ENCODE assay signal across 31 cellular contexts in genomic region chr19:50947123-50947522, GRCh38. TPM values are rescaled to one million over a fixed set of nuclear protein-coding genes. Genes with fewer than 3 reads are reported as not detected.
A peak's percentile ranks its signal among the peaks of the same experiment; 100 is the strongest.
DNase-seq lines count a peak whose midpoint lies in the region; ATAC-seq, FAIRE-seq and TF ChIP-seq lines count a peak whose summit lies in the region.
"Had no signal": no experiment of that assay in that cellular context is flagged by ENCODE, and none has a peak within 500 bp of the region (broad histone marks: within the 10 kb centered on the region; RNA-seq: fewer than 3 reads in every experiment).

No MANE protein-coding gene starts in this region.

- no peak for FAIRE-seq in K562 (lab: Jason Lieb, UNC)
- no peak for FAIRE-seq in H54 (lab: Jason Lieb, UNC)
- FAIRE-seq: A204.1, GM12878, GM12892, GM18507, GM19239 had no signal

- H3K27ac ChIP-seq in K562 (ENCODE audit: extremely low read depth, low read depth, low read length) (no peak overlapping the region), mesenchymal stem cell (ENCODE audit: low read length, poor library complexity, severe bottlenecking) (no peak overlapping the region)
- H3K27ac ChIP-seq: BLaER1 had no signal

- CTCF ChIA-PET in K562 (lab: Yijun Ruan, JAX; ENCODE audit: low intra/inter-chr PET ratio), result no interaction called here

- no peak overlapping the region for H2BK5ac ChIP-seq in mesenchymal stem cell (ENCODE audit: low read depth, low read length, poor library complexity, severe bottlenecking)

- no peak overlapping the region for H2BK120ac ChIP-seq in mesenchymal stem cell (ENCODE audit: low read depth, low read length)

- H4K20me1 ChIP-seq in K562 (replicated peaks; ENCODE audit: control insufficient read depth, insufficient read depth, low read length), result no peaks in the 10 kb centered on the region
- H4K20me1 ChIP-seq: BLaER1 had no signal

- H3K9me3 ChIP-seq in K562 (replicated peaks; ENCODE audit: control insufficient read depth, insufficient read depth, low read depth, low read length) (no peaks in the 10 kb centered on the region), mesenchymal stem cell (ENCODE audit: control insufficient read depth, low read length) (no peaks in the 10 kb centered on the region)
- H3K9me3 ChIP-seq: BE2C, BLaER1 had no signal

- no peak for TF ChIP-seq RAD21 in K562 (CRISPR knock-in tag; conservative IDR thresholded peaks at IDR 0.05 in 1 of 2, IDR thresholded peaks at IDR 0.05 in 1 of 2)

- no peaks in the 10 kb centered on the region for H3K9me1 ChIP-seq in K562 (ENCODE audit: control insufficient read depth, insufficient read depth, low read length)

- 5% methylated on average over 4 of the region's 4 CpGs for WGBS in K562 (ENCODE audit: insufficient coverage, low coverage, missing lambda C conversion rate)
- WGBS in mesenchymal stem cell, result 59% methylated on average over 4 of the region's 4 CpGs

- H3K27me3 ChIP-seq in K562 (ENCODE audit: control insufficient read depth in 2 of 2, insufficient read depth in 2 of 2, low read length in 2 of 2) (peaks cover 8 to 24% of the 10 kb centered on the region in 2 experiments; a peak in 4 of 5 replicates), mesenchymal stem cell (ENCODE audit: control insufficient read depth in 1 of 2, insufficient read depth in 1 of 2, low read length in 2 of 2) (peaks cover 0 to 9% of the 10 kb centered on the region in 2 experiments)
- H3K27me3 ChIP-seq: BE2C, BLaER1 had no signal

- no peak overlapping the region for H2AFZ ChIP-seq in K562 (ENCODE audit: low read depth, low read length)
- no peak overlapping the region for H2AFZ ChIP-seq in mesenchymal stem cell (ENCODE audit: low read depth, low read length)

- H3K4ac ChIP-seq in mesenchymal stem cell (ENCODE audit: low read depth in 1 of 2, low read length in 2 of 2), result no peak overlapping the region

- H3K18ac ChIP-seq in mesenchymal stem cell (ENCODE audit: low read depth in 1 of 2, low read length in 2 of 2), result no peak overlapping the region

- H3K4me3 ChIP-seq in K562 (no peak overlapping the region), mesenchymal stem cell (ENCODE audit: insufficient read depth in 1 of 2, low read depth in 1 of 2, low read length in 2 of 2) (no peak overlapping the region)
- H3K4me3 ChIP-seq: BLaER1, GM12878 had no signal

- ATAC-seq in K562, result no peak
- ATAC-seq: GM12878 had no signal

- H4K91ac ChIP-seq in mesenchymal stem cell (ENCODE audit: low read length), result no peak overlapping the region

- DNase-seq in K562 (ENCODE audit: extremely low read depth in 1 of 4, low spot score in 3 of 4), result no peak
- DNase-seq in mesenchymal stem cell, result no peak
- no peak for DNase-seq in H54 (ENCODE audit: insufficient read length, low spot score)
- DNase-seq in AG08395 (ENCODE audit: low spot score), result no peak
- DNase-seq in AG08396 (ENCODE audit: low spot score), result no peak
- DNase-seq: 8988T; ACHN; BE2C; C1 segment of cervical spinal cord; CD4-positive, alpha-beta memory T cell; CD4-positive, CD25-positive, alpha-beta regulatory T cell; CD8-positive, alpha-beta memory T cell; COR-L47; DMS 273 treated with DMSO at 0.1 percent for 48 hours; DMS153; DMS53; DMS79; DND-41; EL; GDM1 had no signal

- TF ChIP-seq POLR2A in K562 (conservative IDR thresholded peaks at IDR 0.05) (no peak), H54 (IDR thresholded peaks at IDR 0.05; ENCODE audit: low read depth, low read length) (no peak)

- H3K4me2 ChIP-seq in K562 (ENCODE audit: insufficient read depth, low read length) (no peak overlapping the region), mesenchymal stem cell (ENCODE audit: low read length, poor library complexity, severe bottlenecking) (peak overlapping the region; percentile 23)
- H3K4me2 ChIP-seq: BLaER1 had no signal

- H3K79me1 ChIP-seq in mesenchymal stem cell (replicated peaks; ENCODE audit: low read length, poor library complexity, severe bottlenecking), result no peaks in the 10 kb centered on the region

- no peak overlapping the region for H3K14ac ChIP-seq in mesenchymal stem cell (ENCODE audit: low read length in 2 of 2)

- no peak for TF ChIP-seq CTCF in K562 (IDR thresholded peaks at IDR 0.05 in 2 of 3, conservative IDR thresholded peaks at IDR 0.05 in 1 of 3; ENCODE audit: insufficient read depth in 2 of 3, low read depth in 1 of 3, low read length in 3 of 3)

- no peak overlapping the region for H4K8ac ChIP-seq in mesenchymal stem cell (ENCODE audit: low read length)

- H3K23ac ChIP-seq in mesenchymal stem cell (ENCODE audit: low read length in 2 of 2), result no peak overlapping the region

- POLR2A ChIA-PET in K562 (lab: Yijun Ruan, JAX), result interaction anchor here (1.5 kb wide), 1 partner anchor 12 kb away, joined by 3 read pairs; no protein-coding TSS in a partner anchor

- H3K4me1 ChIP-seq in K562 (replicated peaks in 1 of 2; ENCODE audit: control insufficient read depth in 2 of 2, insufficient read depth in 2 of 2, low read length in 2 of 2) (peaks cover 0 to 8% of the 10 kb centered on the region in 2 experiments; a peak in 2 of 5 replicates), mesenchymal stem cell (ENCODE audit: control insufficient read depth, insufficient read depth, low read depth, low read length) (no peaks in the 10 kb centered on the region)
- H3K4me1 ChIP-seq: BE2C, BLaER1 had no signal

- in situ Hi-C loops in K562 (cut with MboI), result no loop called here

- H2AK5ac ChIP-seq in mesenchymal stem cell (ENCODE audit: low read length, severe bottlenecking), result no peak overlapping the region

- no peak for TF ChIP-seq EP300 in K562 (IDR thresholded peaks at IDR 0.05; ENCODE audit: low read length)

- intact Hi-C loops in K562 (cut with micrococcal nuclease), result no loop called here

- H3K36me3 ChIP-seq in K562 (ENCODE audit: control insufficient read depth, insufficient read depth, low read length) (no peaks in the 10 kb centered on the region), mesenchymal stem cell (ENCODE audit: control insufficient read depth in 1 of 2, insufficient read depth in 2 of 2, low read depth in 1 of 2, low read length in 2 of 2) (no peaks in the 10 kb centered on the region)
- H3K36me3 ChIP-seq: BE2C, BLaER1 had no signal

- no TSS peak for BruUV-seq in K562 (replicated peaks; lab: Mats Ljungman, UMichigan)

- H3K9ac ChIP-seq in K562 (ENCODE audit: insufficient read depth in 1 of 2, low read depth in 2 of 2, low read length in 2 of 2) (no peak overlapping the region), mesenchymal stem cell (ENCODE audit: low read length) (no peak overlapping the region)
- H3K9ac ChIP-seq: BLaER1 had no signal

- H2BK12ac ChIP-seq in mesenchymal stem cell (ENCODE audit: low read length in 2 of 2), result no peak overlapping the region

- H2BK15ac ChIP-seq in mesenchymal stem cell (ENCODE audit: low read depth, poor library complexity, severe bottlenecking), result no peak overlapping the region

- H3K79me2 ChIP-seq in K562 (ENCODE audit: control insufficient read depth, insufficient read depth, low read length), result no peaks in the 10 kb centered on the region

RNA-seq across cellular contexts. Expression of gene KLK5, which starts 5.7 kb away (rescaled TPM):
- not detected in 2 replicates for total RNA-seq in K562 (2011; cell fraction: chromatin; rRNA removed; ENCODE audit: low replicate concordance)
- not detected in 2 replicates for total RNA-seq in K562 (2011; cell fraction: nucleolus; rRNA removed)
- total RNA-seq in K562 (2011; cell fraction: nucleoplasm; rRNA removed), result not detected in 2 replicates
- total RNA-seq in K562 (2014; rRNA removed) (not detected in 2 replicates), K562 (2014; rRNA removed; fragmentation: Illumina TruSeq; extraction: Trizol) (not detected in 2 replicates), K562 (2015; rRNA removed; fragmentation: Illumina TruSeq; extraction: Trizol) (not detected in 2 replicates), K562 (2021) (not detected in 2 replicates)
- polyA plus RNA-seq in K562 (2011; rRNA removed) (not detected in 2 replicates), K562 (2014; fragmentation: Illumina TruSeq; extraction: Trizol) (not detected in 2 replicates), K562 (2014; fragmentation: Nextera tagmentation; extraction: Ambion mirVana) (not detected), K562 (2014; rRNA removed) (not detected in 2 replicates)
- polyA plus RNA-seq in K562 (2011; cell fraction: cytosol; rRNA removed), result not detected in 2 replicates
- polyA plus RNA-seq in K562 (2011; cell fraction: nucleus; rRNA removed), result not detected in 2 replicates
- polyA plus RNA-seq in K562 (2012), result not detected in 2 replicates
- polyA minus RNA-seq in K562 (2011; rRNA and poly(A)+ RNA removed), result not detected in 2 replicates
- polyA minus RNA-seq in K562 (2011; cell fraction: cytosol; rRNA and poly(A)+ RNA removed), result not detected in 2 replicates
- polyA minus RNA-seq in K562 (2011; cell fraction: nucleus; rRNA and poly(A)+ RNA removed), result not detected in 2 replicates
- not detected for polyA plus RNA-seq in mesenchymal stem cell (2013, experiment 1 of 2)
- polyA plus RNA-seq in mesenchymal stem cell (2013, experiment 2 of 2), result not detected
- total RNA-seq: A673; CD4-positive, alpha-beta memory T cell; CD4-positive, CD25-positive, alpha-beta regulatory T cell; CD8-positive, alpha-beta memory T cell; Daoy; GM12878 had no signal
- polyA plus RNA-seq: AG04450; CD14-positive monocyte; CD4-positive, alpha-beta memory T cell; CD4-positive, CD25-positive, alpha-beta regulatory T cell; CD8-positive, alpha-beta memory T cell had no signal

RNA-seq across cellular contexts. Expression of gene KLK6, which starts 22.3 kb away (rescaled TPM):
- total RNA-seq in K562 (2011; cell fraction: chromatin; rRNA removed; ENCODE audit: low replicate concordance), result not detected in 2 replicates
- total RNA-seq in K562 (2011; cell fraction: nucleolus; rRNA removed), result not detected in 2 replicates
- total RNA-seq in K562 (2011; cell fraction: nucleoplasm; rRNA removed), result not detected in 2 replicates
- not detected in 2 replicates for total RNA-seq in K562 (2014; rRNA removed)
- not detected in 2 replicates for total RNA-seq in K562 (2014; rRNA removed; fragmentation: Illumina TruSeq; extraction: Trizol)
- total RNA-seq in K562 (2015; rRNA removed; fragmentation: Illumina TruSeq; extraction: Trizol), result not detected in 2 replicates
- total RNA-seq in K562 (2021), result not detected in 2 replicates
- not detected in 2 replicates for polyA plus RNA-seq in K562 (2011; rRNA removed)
- not detected in 2 replicates for polyA plus RNA-seq in K562 (2011; cell fraction: cytosol; rRNA removed)
- 0.11 TPM in 1 of 2 replicates, not detected in the other for polyA plus RNA-seq in K562 (2011; cell fraction: nucleus; rRNA removed)
- polyA plus RNA-seq in K562 (2012), result not detected in 2 replicates
- not detected in 2 replicates for polyA plus RNA-seq in K562 (2014; fragmentation: Illumina TruSeq; extraction: Trizol)
- not detected for polyA plus RNA-seq in K562 (2014; fragmentation: Nextera tagmentation; extraction: Ambion mirVana)
- not detected in 2 replicates for polyA plus RNA-seq in K562 (2014; rRNA removed)
- polyA minus RNA-seq in K562 (2011; rRNA and poly(A)+ RNA removed), result not detected in 2 replicates
- not detected in 2 replicates for polyA minus RNA-seq in K562 (2011; cell fraction: cytosol; rRNA and poly(A)+ RNA removed)
- polyA minus RNA-seq in K562 (2011; cell fraction: nucleus; rRNA and poly(A)+ RNA removed), result not detected in 2 replicates
- polyA plus RNA-seq in mesenchymal stem cell (2013, experiment 1 of 2), result not detected
- polyA plus RNA-seq in mesenchymal stem cell (2013, experiment 2 of 2), result not detected
- total RNA-seq: A673; CD4-positive, alpha-beta memory T cell; CD4-positive, CD25-positive, alpha-beta regulatory T cell; CD8-positive, alpha-beta memory T cell; Daoy; G401; GM12878 had no signal
- polyA plus RNA-seq: AG04450; CD14-positive monocyte; CD4-positive, alpha-beta memory T cell; CD4-positive, CD25-positive, alpha-beta regulatory T cell; CD8-positive, alpha-beta memory T cell; GM12878 had no signal

RNA-seq across cellular contexts. Expression of gene KLK4, which starts 35.9 kb away (rescaled TPM):
- not detected in 2 replicates for total RNA-seq in K562 (2011; cell fraction: chromatin; rRNA removed; ENCODE audit: low replicate concordance)
- total RNA-seq in K562 (2011; cell fraction: nucleolus; rRNA removed), result not detected in 2 replicates
- total RNA-seq in K562 (2011; cell fraction: nucleoplasm; rRNA removed), result not detected in 2 replicates
- total RNA-seq in K562 (2014; rRNA removed), result not detected in 2 replicates
- not detected in 2 replicates for total RNA-seq in K562 (2014; rRNA removed; fragmentation: Illumina TruSeq; extraction: Trizol)
- not detected in 2 replicates for total RNA-seq in K562 (2015; rRNA removed; fragmentation: Illumina TruSeq; extraction: Trizol)
- total RNA-seq in K562 (2021), result not detected in 2 replicates
- polyA plus RNA-seq in K562 (2011; rRNA removed), result not detected in 2 replicates
- polyA plus RNA-seq in K562 (2011; cell fraction: cytosol; rRNA removed), result not detected in 2 replicates
- polyA plus RNA-seq in K562 (2011; cell fraction: nucleus; rRNA removed), result not detected in 2 replicates
- polyA plus RNA-seq in K562 (2012), result 0.10 TPM in 1 of 2 replicates, not detected in the other
- not detected in 2 replicates for polyA plus RNA-seq in K562 (2014; fragmentation: Illumina TruSeq; extraction: Trizol)
- not detected for polyA plus RNA-seq in K562 (2014; fragmentation: Nextera tagmentation; extraction: Ambion mirVana)
- polyA plus RNA-seq in K562 (2014; rRNA removed), result not detected in 2 replicates
- polyA minus RNA-seq in K562 (2011; rRNA and poly(A)+ RNA removed), result not detected in 2 replicates
- not detected in 2 replicates for polyA minus RNA-seq in K562 (2011; cell fraction: cytosol; rRNA and poly(A)+ RNA removed)
- polyA minus RNA-seq in K562 (2011; cell fraction: nucleus; rRNA and poly(A)+ RNA removed), result not detected in 2 replicates
- not detected for polyA plus RNA-seq in mesenchymal stem cell (2013, experiment 1 of 2)
- polyA plus RNA-seq in mesenchymal stem cell (2013, experiment 2 of 2), result not detected
- total RNA-seq: A673; CD4-positive, alpha-beta memory T cell; CD4-positive, CD25-positive, alpha-beta regulatory T cell; CD8-positive, alpha-beta memory T cell; Daoy; G401; GM12878 had no signal
- polyA plus RNA-seq: AG04450; CD14-positive monocyte; CD4-positive, alpha-beta memory T cell; CD4-positive, CD25-positive, alpha-beta regulatory T cell; CD8-positive, alpha-beta memory T cell had no signal

RNA-seq across cellular contexts. Expression of gene KLK7, which starts 36.6 kb away (rescaled TPM):
- total RNA-seq in K562 (2011; cell fraction: chromatin; rRNA removed; ENCODE audit: low replicate concordance), result not detected in 2 replicates
- not detected in 2 replicates for total RNA-seq in K562 (2011; cell fraction: nucleolus; rRNA removed)
- not detected in 2 replicates for total RNA-seq in K562 (2011; cell fraction: nucleoplasm; rRNA removed)
- total RNA-seq in K562 (2014; rRNA removed), result not detected in 2 replicates
- total RNA-seq in K562 (2014; rRNA removed; fragmentation: Illumina TruSeq; extraction: Trizol), result not detected in 2 replicates
- total RNA-seq in K562 (2015; rRNA removed; fragmentation: Illumina TruSeq; extraction: Trizol), result not detected in 2 replicates
- not detected in 2 replicates for total RNA-seq in K562 (2021)
- not detected in 2 replicates for polyA plus RNA-seq in K562 (2011; rRNA removed)
- polyA plus RNA-seq in K562 (2011; cell fraction: cytosol; rRNA removed), result 0.06 TPM in 1 of 2 replicates, not detected in the other
- not detected in 2 replicates for polyA plus RNA-seq in K562 (2011; cell fraction: nucleus; rRNA removed)
- 0.08 TPM in 1 of 2 replicates, not detected in the other for polyA plus RNA-seq in K562 (2012)
- not detected in 2 replicates for polyA plus RNA-seq in K562 (2014; fragmentation: Illumina TruSeq; extraction: Trizol)
- polyA plus RNA-seq in K562 (2014; fragmentation: Nextera tagmentation; extraction: Ambion mirVana), result under 1 TPM in 1 of 2 experiments, not detected in 1; 0.03 TPM
- polyA plus RNA-seq in K562 (2014; rRNA removed), result not detected in 2 replicates
- polyA minus RNA-seq in K562 (2011; rRNA and poly(A)+ RNA removed), result not detected in 2 replicates
- not detected in 2 replicates for polyA minus RNA-seq in K562 (2011; cell fraction: cytosol; rRNA and poly(A)+ RNA removed)
- polyA minus RNA-seq in K562 (2011; cell fraction: nucleus; rRNA and poly(A)+ RNA removed), result not detected in 2 replicates
- polyA plus RNA-seq in mesenchymal stem cell (2013, experiment 1 of 2), result not detected
- not detected for polyA plus RNA-seq in mesenchymal stem cell (2013, experiment 2 of 2)
- total RNA-seq: A673; CD4-positive, alpha-beta memory T cell; CD4-positive, CD25-positive, alpha-beta regulatory T cell; CD8-positive, alpha-beta memory T cell; Daoy; G401; GM12878 had no signal
- polyA plus RNA-seq: AG04450; CD14-positive monocyte; CD4-positive, alpha-beta memory T cell; CD4-positive, CD25-positive, alpha-beta regulatory T cell; CD8-positive, alpha-beta memory T cell; GM12878 had no signal

RNA-seq across cellular contexts. Expression of gene KLK8, which starts 54.3 kb away (rescaled TPM):
- total RNA-seq in K562 (2011; cell fraction: chromatin; rRNA removed; ENCODE audit: low replicate concordance), result 0.93 TPM in 1 of 2 replicates, not detected in the other
- total RNA-seq in K562 (2011; cell fraction: nucleolus; rRNA removed), result 0.66 and 2.2 TPM in 2 replicates
- 1.2 and 3.7 TPM in 2 replicates for total RNA-seq in K562 (2011; cell fraction: nucleoplasm; rRNA removed)
- 0.45 TPM in 1 of 2 replicates, not detected in the other for total RNA-seq in K562 (2014; rRNA removed)
- total RNA-seq in K562 (2014; rRNA removed; fragmentation: Illumina TruSeq; extraction: Trizol), result 0.40 TPM in 1 of 2 replicates, not detected in the other
- total RNA-seq in K562 (2015; rRNA removed; fragmentation: Illumina TruSeq; extraction: Trizol), result 0.41 and 0.76 TPM in 2 replicates
- total RNA-seq in K562 (2021), result 1.4 TPM in 2 replicates
- 0.62 and 0.79 TPM in 2 replicates for polyA plus RNA-seq in K562 (2011; rRNA removed)
- polyA plus RNA-seq in K562 (2011; cell fraction: cytosol; rRNA removed), result 0.65 and 1.9 TPM in 2 replicates
- polyA plus RNA-seq in K562 (2011; cell fraction: nucleus; rRNA removed), result 0.72 and 2.0 TPM in 2 replicates
- 1.6 and 3.0 TPM in 2 replicates for polyA plus RNA-seq in K562 (2012)
- 0.44 and 0.49 TPM in 2 replicates for polyA plus RNA-seq in K562 (2014; fragmentation: Illumina TruSeq; extraction: Trizol)
- polyA plus RNA-seq in K562 (2014; fragmentation: Nextera tagmentation; extraction: Ambion mirVana), result 1 to 10 TPM in 1 of 2 experiments, under 1 TPM in 1; 0.37 to 1.7 TPM
- polyA plus RNA-seq in K562 (2014; rRNA removed), result 1.1 and 1.4 TPM in 2 replicates
- polyA minus RNA-seq in K562 (2011; rRNA and poly(A)+ RNA removed), result not detected in 2 replicates
- polyA minus RNA-seq in K562 (2011; cell fraction: cytosol; rRNA and poly(A)+ RNA removed), result not detected in 2 replicates
- 0.67 TPM in 1 of 2 replicates, not detected in the other for polyA minus RNA-seq in K562 (2011; cell fraction: nucleus; rRNA and poly(A)+ RNA removed)
- polyA plus RNA-seq in mesenchymal stem cell (2013, experiment 1 of 2), result not detected
- polyA plus RNA-seq in mesenchymal stem cell (2013, experiment 2 of 2), result not detected
- total RNA-seq: A673; CD4-positive, alpha-beta memory T cell; CD4-positive, CD25-positive, alpha-beta regulatory T cell; CD8-positive, alpha-beta memory T cell; Daoy; G401; GM12878 had no signal
- polyA plus RNA-seq: AG04450; CD14-positive monocyte; CD4-positive, alpha-beta memory T cell; CD4-positive, CD25-positive, alpha-beta regulatory T cell; CD8-positive, alpha-beta memory T cell; GM12878 had no signal
